In the genomic region with DNA sequence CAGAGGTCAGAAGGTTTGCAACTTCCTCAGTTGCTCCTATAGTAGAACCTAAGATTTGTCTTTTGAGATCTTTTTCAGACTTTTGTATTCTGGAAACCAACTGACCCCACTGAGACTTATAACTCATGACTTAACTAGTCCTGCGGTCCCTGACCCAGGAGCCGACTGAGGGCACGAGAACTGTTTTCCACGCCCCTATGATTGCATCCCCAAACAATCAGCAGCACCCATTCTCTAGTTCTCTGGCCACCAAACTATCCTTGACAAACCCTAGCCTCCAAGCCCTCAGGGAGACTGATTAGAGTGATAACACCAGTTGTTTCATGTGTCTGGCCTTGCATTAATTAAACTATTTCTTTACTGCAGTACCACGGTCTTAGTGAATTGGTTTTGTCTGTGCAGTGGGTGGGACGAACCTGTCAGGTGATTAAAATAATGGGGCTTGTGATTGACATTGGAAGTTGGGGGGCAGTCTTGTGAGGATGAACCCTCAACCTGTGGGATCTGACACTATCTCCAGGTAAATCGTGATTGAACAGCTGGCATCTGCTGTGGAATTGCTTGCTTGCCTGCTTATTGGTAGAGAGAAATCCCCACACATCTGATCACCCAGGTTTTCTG, we compare ENCODE assay signal across 1 cellular context.
TF ChIP-seq lines count a peak whose summit lies in the region.

No MANE protein-coding gene starts in this region.

TF ChIP-seq in GM23338, 12 proteins besides CTCF, POLR2A, EP300 and RAD21 (continued from another document):
- TF ChIP-seq, protein P1, sequence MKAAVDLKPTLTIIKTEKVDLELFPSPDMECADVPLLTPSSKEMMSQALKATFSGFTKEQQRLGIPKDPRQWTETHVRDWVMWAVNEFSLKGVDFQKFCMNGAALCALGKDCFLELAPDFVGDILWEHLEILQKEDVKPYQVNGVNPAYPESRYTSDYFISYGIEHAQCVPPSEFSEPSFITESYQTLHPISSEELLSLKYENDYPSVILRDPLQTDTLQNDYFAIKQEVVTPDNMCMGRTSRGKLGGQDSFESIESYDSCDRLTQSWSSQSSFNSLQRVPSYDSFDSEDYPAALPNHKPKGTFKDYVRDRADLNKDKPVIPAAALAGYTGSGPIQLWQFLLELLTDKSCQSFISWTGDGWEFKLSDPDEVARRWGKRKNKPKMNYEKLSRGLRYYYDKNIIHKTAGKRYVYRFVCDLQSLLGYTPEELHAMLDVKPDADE (IDR thresholded peaks at IDR 0.05), result no peak
